ENCODE assay signal across 2 cellular contexts in the genomic region with DNA sequence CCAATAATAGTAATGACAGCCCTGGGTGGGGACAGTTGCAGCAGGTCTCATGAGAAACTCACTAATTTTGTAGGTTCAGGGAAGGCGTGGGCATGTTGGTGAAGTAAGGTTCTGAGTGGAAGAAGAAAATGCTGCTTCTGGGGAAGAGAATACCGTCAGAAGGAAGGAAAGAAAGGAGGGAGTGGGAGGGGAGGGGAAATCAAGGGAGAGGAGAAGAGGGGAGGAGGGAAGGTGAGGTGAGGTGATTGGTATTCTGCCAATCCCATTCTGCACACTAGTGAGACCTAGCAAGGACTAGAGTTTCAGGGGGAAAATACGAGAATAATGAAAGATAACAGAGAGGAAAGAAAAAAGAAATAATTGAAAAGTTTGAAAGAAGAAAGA.
TF ChIP-seq lines count a peak whose summit lies in the region.

No MANE protein-coding gene starts in this region.

TF ChIP-seq in A549, 52 proteins besides CTCF, POLR2A, EP300 and RAD21:
- TF ChIP-seq CBX8 (IDR thresholded peaks at IDR 0.05) (no peak), MAFK (IDR thresholded peaks at IDR 0.05; ENCODE audit: partially characterized antibody) (no peak)

TF ChIP-seq in HepG2, 621 proteins besides CTCF, POLR2A, EP300 and RAD21:
- TF ChIP-seq PCBP2 (optimal IDR thresholded peaks at IDR 0.05; ENCODE audit: low read depth, low read length, poor library complexity, severe bottlenecking), result peak; percentile 55
- TF ChIP-seq, protein P1, sequence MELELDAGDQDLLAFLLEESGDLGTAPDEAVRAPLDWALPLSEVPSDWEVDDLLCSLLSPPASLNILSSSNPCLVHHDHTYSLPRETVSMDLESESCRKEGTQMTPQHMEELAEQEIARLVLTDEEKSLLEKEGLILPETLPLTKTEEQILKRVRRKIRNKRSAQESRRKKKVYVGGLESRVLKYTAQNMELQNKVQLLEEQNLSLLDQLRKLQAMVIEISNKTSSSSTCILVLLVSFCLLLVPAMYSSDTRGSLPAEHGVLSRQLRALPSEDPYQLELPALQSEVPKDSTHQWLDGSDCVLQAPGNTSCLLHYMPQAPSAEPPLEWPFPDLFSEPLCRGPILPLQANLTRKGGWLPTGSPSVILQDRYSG (CRISPR knock-in tag; IDR thresholded peaks at IDR 0.05), result no peak
- TF ChIP-seq HNF4G (IDR thresholded peaks at IDR 0.05; ENCODE audit: borderline replicate concordance, low read depth, low read length), result no peak
- no peak for TF ChIP-seq HNF4G (CRISPR knock-in tag; IDR thresholded peaks at IDR 0.05; ENCODE audit: borderline replicate concordance, low read depth)
- TF ChIP-seq CEBPB (IDR thresholded peaks at IDR 0.05; ENCODE audit: borderline replicate concordance, low read depth, low read length), result no peak
- TF ChIP-seq, protein P2, sequence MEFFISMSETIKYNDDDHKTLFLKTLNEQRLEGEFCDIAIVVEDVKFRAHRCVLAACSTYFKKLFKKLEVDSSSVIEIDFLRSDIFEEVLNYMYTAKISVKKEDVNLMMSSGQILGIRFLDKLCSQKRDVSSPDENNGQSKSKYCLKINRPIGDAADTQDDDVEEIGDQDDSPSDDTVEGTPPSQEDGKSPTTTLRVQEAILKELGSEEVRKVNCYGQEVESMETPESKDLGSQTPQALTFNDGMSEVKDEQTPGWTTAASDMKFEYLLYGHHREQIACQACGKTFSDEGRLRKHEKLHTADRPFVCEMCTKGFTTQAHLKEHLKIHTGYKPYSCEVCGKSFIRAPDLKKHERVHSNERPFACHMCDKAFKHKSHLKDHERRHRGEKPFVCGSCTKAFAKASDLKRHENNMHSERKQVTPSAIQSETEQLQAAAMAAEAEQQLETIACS (CRISPR knock-in tag; IDR thresholded peaks at IDR 0.05), result no peak
- peak; percentile 17 for TF ChIP-seq ATF1 (CRISPR knock-in tag; IDR thresholded peaks at IDR 0.05)
- TF ChIP-seq ISL2 (CRISPR knock-in tag; IDR thresholded peaks at IDR 0.05), result no peak
TF ChIP-seq in HepG2: peak in this region for 2.
